ENCODE assay signal across 22 cellular contexts in genomic region chr3:183913580-183913920, GRCh38.
"Had no signal": no experiment of that assay in that cellular context is flagged by ENCODE, and none has a peak within 500 bp of the region (broad histone marks: within the 10 kb centered on the region; RNA-seq: fewer than 3 reads in every experiment).

No MANE protein-coding gene starts in this region.

- DNase-seq: effector CD8-positive, alpha-beta T cell; hypothalamus; immature natural killer cell; islet precursor cell; kidney glomerular epithelial cell; left ventricle myocardium superior; lower lobe of right lung; natural killer cell; right cardiac atrium; spleen; stimulated activated CD4-positive, alpha-beta T cell treated with anti-CD3 and anti-CD28 coated beads, Interleukin-4, amount 100 ng/mL, for 4 hours; stimulated activated naive CD8-positive, alpha-beta T cell treated with anti-CD3 and anti-CD28 coated beads, Interleukin-15, Interleukin-2, amounts not matched to agents 100 U/mL and 50 U/mL, for 24 hours; upper lobe of right lung had no signal

- H3K9me3 ChIP-seq: colonic mucosa, lower lobe of right lung, prostate gland, spleen, suprapubic skin, transverse colon, upper lobe of right lung, vagina had no signal

- H2AFZ ChIP-seq: parathyroid adenoma had no signal

- FAIRE-seq: frontal cortex had no signal

- H3K9ac ChIP-seq: parathyroid adenoma had no signal

- H3K4me3 ChIP-seq: colonic mucosa, lower lobe of right lung, prostate gland, skin epidermis, spleen, suprapubic skin, transverse colon, upper lobe of right lung, vagina had no signal

- H3K36me3 ChIP-seq: colonic mucosa, lower lobe of right lung, prostate gland, spleen, suprapubic skin, transverse colon, upper lobe of right lung, vagina had no signal

- H3K4me1 ChIP-seq: colonic mucosa, lower lobe of right lung, prostate gland, spleen, suprapubic skin, transverse colon, upper lobe of right lung, vagina had no signal

- H3K27me3 ChIP-seq: colonic mucosa, spleen, suprapubic skin, transverse colon, upper lobe of right lung, vagina had no signal

- H3K27ac ChIP-seq: colonic mucosa, lower lobe of right lung, parathyroid adenoma, prostate gland, skin epidermis, spleen, suprapubic skin, transverse colon, upper lobe of right lung, vagina had no signal

- H3K79me2 ChIP-seq: parathyroid adenoma had no signal

- ATAC-seq: left ventricle myocardium superior; lower lobe of right lung; natural killer cell; right cardiac atrium; stimulated activated memory B cell treated with anti-CD40 and anti-IgM and Interleukin-4, amounts not matched to agents 10 μg/mL and 1 μg/mL and 100 μg/mL, for 72 hours; stimulated activated naive CD8-positive, alpha-beta T cell treated with anti-CD3 and anti-CD28 coated beads, Interleukin-15, Interleukin-2, amounts not matched to agents 100 U/mL and 50 U/mL, for 24 hours; upper lobe of right lung had no signal
